In genomic region chr14:53979141-53979673, GRCh38 we compare ENCODE assay signal across 17 cellular contexts. TPM values are rescaled to one million over a fixed set of nuclear protein-coding genes. Genes with fewer than 3 reads are reported as not detected.
A peak's percentile ranks its signal among the peaks of the same experiment; 100 is the strongest.
DNase-seq lines count a peak whose midpoint lies in the region; ATAC-seq lines count a peak whose summit lies in the region.
"Had no signal": no experiment of that assay in that cellular context is flagged by ENCODE, and none has a peak within 500 bp of the region (broad histone marks: within the 10 kb centered on the region; RNA-seq: fewer than 3 reads in every experiment).

No MANE protein-coding gene starts in this region.

- no peak overlapping the region for H2BK5ac ChIP-seq in trophoblast cell (ENCODE audit: low read depth, low read length, poor library complexity)

- no peak overlapping the region for H4K8ac ChIP-seq in trophoblast cell (ENCODE audit: low read depth, low read length)

- no peak for ATAC-seq in left lobe of liver
- ATAC-seq: activated CD8-positive, alpha-beta memory T cell treated with anti-CD3 and anti-CD28 coated beads, Interleukin-2, amount 10 ng/mL, durations not matched to agents 7 days and 5 days had no signal

- H3K9me3 ChIP-seq in HAP-1 = 0 out of 2 replicates have a peak, but pooled peaks cover 6% of the 10 kb centered on the region
- no peaks in the 10 kb centered on the region for H3K9me3 ChIP-seq in trophoblast cell (ENCODE audit: insufficient read depth, low read depth, low read length)
- H3K9me3 ChIP-seq: testis had no signal

- H3K4me3 ChIP-seq in HAP-1 = no peak overlapping the region
- no peak overlapping the region for H3K4me3 ChIP-seq in trophoblast cell (ENCODE audit: low read depth, low read length)
- H3K4me3 ChIP-seq: esophagus squamous epithelium, testis had no signal

- no peak overlapping the region for H4K91ac ChIP-seq in trophoblast cell (ENCODE audit: low read depth, low read length)

- H3K9ac ChIP-seq in trophoblast cell (ENCODE audit: low read length) = no peak overlapping the region
- H3K9ac ChIP-seq: KMS-11 had no signal

- H2AK5ac ChIP-seq in trophoblast cell (ENCODE audit: low read length) = no peak overlapping the region

- H3K4me2 ChIP-seq in trophoblast cell (ENCODE audit: low read length) = peak overlapping the region; percentile 29
- H3K4me2 ChIP-seq: KMS-11 had no signal

- no CpG with 5 or more reads among the region's 4 CpGs for WGBS in trophoblast cell (ENCODE audit: extremely low coverage, insufficient coverage, insufficient read length)

- no peak overlapping the region for H3K4ac ChIP-seq in trophoblast cell (ENCODE audit: low read depth, low read length)

- H3K27me3 ChIP-seq in HAP-1 (ENCODE audit: low read depth) (no peaks in the 10 kb centered on the region), trophoblast cell (ENCODE audit: insufficient read depth, low read length) (no peaks in the 10 kb centered on the region)
- H3K27me3 ChIP-seq: esophagus squamous epithelium, testis had no signal

- H2AFZ ChIP-seq in trophoblast cell (ENCODE audit: insufficient read depth, low read length, poor library complexity) = no peak overlapping the region

- no peaks in the 10 kb centered on the region for H3K36me3 ChIP-seq in HAP-1 (replicated peaks)
- no peaks in the 10 kb centered on the region for H3K36me3 ChIP-seq in trophoblast cell (ENCODE audit: control insufficient read depth in 1 of 2, insufficient read depth in 2 of 2, low read length in 2 of 2)
- H3K36me3 ChIP-seq: esophagus squamous epithelium had no signal

- no peak overlapping the region for H3K27ac ChIP-seq in trophoblast cell (ENCODE audit: low read depth, low read length)
- H3K27ac ChIP-seq: C4-2B, esophagus squamous epithelium, KMS-11, testis had no signal

- no peak overlapping the region for H4K12ac ChIP-seq in trophoblast cell (ENCODE audit: low read depth, low read length)

- no peak overlapping the region for H3K18ac ChIP-seq in trophoblast cell (ENCODE audit: low read length)

- no peak overlapping the region for H2BK12ac ChIP-seq in trophoblast cell (ENCODE audit: low read length)

- peak; percentile 32 to 47 for DNase-seq in HAP-1 (ENCODE audit: low spot score in 2 of 2)
- DNase-seq in RPMI7951 (ENCODE audit: low read depth) = peak; percentile 95
- DNase-seq in glomerular visceral epithelial cell (ENCODE audit: extremely low spot score) = peak; percentile 40
- peak in 1 of 2 donors; percentile 15 for DNase-seq in trophoblast cell
- DNase-seq in activated gamma-delta T cell treated with Interleukin-2 at 50 U/mL for 16 hours = no peak
- DNase-seq in SKM-1 treated with dmso at 0.1 percent for 144 hours (lab: John Stamatoyannopoulos, UW; ENCODE audit: unreplicated experiment) = no peak
- DNase-seq in left lobe of liver (ENCODE audit: low spot score) = no peak
- DNase-seq in G401 (ENCODE audit: low spot score) = no peak
- DNase-seq: activated CD8-positive, alpha-beta memory T cell treated with anti-CD3 and anti-CD28 coated beads, Interleukin-2, amount 10 ng/mL, durations not matched to agents 7 days and 5 days; activated naive CD4-positive, alpha-beta T cell treated with anti-CD3 and anti-CD28 coated beads, Interleukin-2, amount 50 U/mL, for 16 hours; esophagus squamous epithelium; immature natural killer cell; NCI-H187; NCI-H774; testis had no signal

- no peaks in the 10 kb centered on the region for H3K79me2 ChIP-seq in trophoblast cell (ENCODE audit: control insufficient read depth, insufficient read depth, low read length, poor library complexity)

- in situ Hi-C loops in HAP-1 (cut with MboI; ENCODE audit: low sequenced_read_pairs) = no loop called here
- in situ Hi-C loops in G401 (cut with HindIII; ENCODE audit: low sequenced_read_pairs) = no loop called here

- H3K14ac ChIP-seq in trophoblast cell (ENCODE audit: low read length) = no peak overlapping the region

- H2BK120ac ChIP-seq in trophoblast cell (ENCODE audit: insufficient read depth, low read length, poor library complexity) = no peak overlapping the region

- H3K4me1 ChIP-seq in HAP-1 (peaks cover 14% of the 10 kb centered on the region), trophoblast cell (ENCODE audit: control insufficient read depth in 1 of 2, insufficient read depth in 2 of 2, low read length in 2 of 2) (peaks cover 4 to 13% of the 10 kb centered on the region in 2 experiments)

- H3K23ac ChIP-seq in trophoblast cell (ENCODE audit: low read length) = no peak overlapping the region

- H3K79me1 ChIP-seq in trophoblast cell (ENCODE audit: low read length) = peaks cover 2% of the 10 kb centered on the region

RNA-seq across cellular contexts. Expression of gene BMP4, which starts 22.6 kb away (rescaled TPM):
- 76.8 and 77.1 TPM in 2 replicates for total RNA-seq in RPMI7951 (2014; rRNA removed; shearing (Covaris generic))
- polyA plus RNA-seq in trophoblast cell (2013) = 16.6 and 17.9 TPM in 2 replicates
- 2.5 TPM for total RNA-seq in left lobe of liver
- 461 and 546 TPM in 2 replicates for total RNA-seq in G401 (2014; rRNA removed; shearing (Covaris generic))
- polyA plus RNA-seq: immature natural killer cell had no signal

Comparison
In these comparisons a context has a peak if more than half of its experiments do, and no peak if none do; other contexts are left out.
1. DNase-seq: peak in HAP-1 (2 of 2), RPMI7951 (single experiment) and glomerular visceral epithelial cell (single experiment); none in activated gamma-delta T cell treated with Interleukin-2 at 50 U/mL for 16 hours (single experiment), SKM-1 treated with dmso at 0.1 percent for 144 hours (single experiment), left lobe of liver (single experiment) and G401 (single experiment).
2. RNA of gene BMP4, which starts 22.6 kb away (total RNA-seq): 461 to 546 TPM in G401 and 76.8 to 77.1 TPM in RPMI7951; 2.5 TPM in left lobe of liver (single experiment); every median in the first group is over 10 times any median in the second.